ENCODE assay signal across 9 cellular contexts in the genomic region with DNA sequence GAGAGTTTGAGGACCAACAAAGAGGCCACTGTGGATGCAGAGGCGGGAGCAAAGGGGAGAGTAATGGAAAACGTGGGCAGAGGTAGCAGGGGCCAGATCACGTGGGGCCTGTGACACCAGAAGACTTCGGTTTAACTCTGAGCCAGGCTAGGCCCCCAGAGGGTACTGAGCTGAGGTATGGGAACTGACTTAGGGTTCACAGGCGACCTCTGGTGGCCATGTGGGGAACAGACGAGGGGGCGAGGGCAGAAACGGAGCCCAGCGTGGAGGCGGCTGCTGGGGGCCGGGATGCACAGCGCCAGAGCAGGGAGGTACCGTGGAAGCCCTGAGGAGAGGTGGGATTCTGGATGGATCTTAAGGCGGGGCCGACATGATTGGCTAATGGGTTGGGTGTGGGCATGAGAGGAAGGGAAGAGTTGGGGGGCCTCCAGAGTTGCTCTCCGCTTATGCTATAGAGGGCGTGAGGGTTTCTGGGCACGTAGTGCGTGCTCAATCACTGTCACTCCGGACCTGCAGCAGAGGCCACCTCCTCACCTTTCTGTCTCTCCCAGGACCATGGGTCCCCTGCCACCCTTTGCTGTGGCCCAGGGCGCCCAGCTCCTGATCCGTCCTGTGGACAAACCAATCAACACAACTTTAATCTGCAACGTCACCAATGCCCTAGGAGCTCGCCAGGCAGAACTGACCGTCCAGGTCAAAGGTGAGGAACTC. TPM values are rescaled to one million over a fixed set of nuclear protein-coding genes. Genes with fewer than 3 reads are reported as not detected.
DNase-seq lines count a peak whose midpoint lies in the region; ATAC-seq, FAIRE-seq and TF ChIP-seq lines count a peak whose summit lies in the region.
"Had no signal": no experiment of that assay in that cellular context is flagged by ENCODE, and none has a peak within 500 bp of the region (broad histone marks: within the 10 kb centered on the region; RNA-seq: fewer than 3 reads in every experiment).

No MANE protein-coding gene starts in this region.

- H3K4me3 ChIP-seq in astrocyte (ENCODE audit: insufficient read depth, low read depth, low read length): no peak overlapping the region

- H3K79me2 ChIP-seq in astrocyte (ENCODE audit: insufficient read depth, low read length): peaks cover 4% of the 10 kb centered on the region

- FAIRE-seq in astrocyte (lab: Jason Lieb, UNC): no peak

- peaks cover 74% of the 10 kb centered on the region for H3K36me3 ChIP-seq in astrocyte (ENCODE audit: insufficient read depth, low read length)

- peaks cover 3% of the 10 kb centered on the region for H3K36me3 Mint-ChIP-seq in T-helper 2 cell treated with Interferon-gamma antibody and Interleukin-4, amounts not matched to agents 5 μg/mL and 100 μg/mL, for 36 hours (ENCODE audit: low read depth)
- peaks cover 32% of the 10 kb centered on the region for H3K36me3 Mint-ChIP-seq in astrocyte (ENCODE audit: low read depth, unreplicated experiment)

- peak; percentile 67 for TF ChIP-seq CTCF in astrocyte (IDR thresholded peaks at IDR 0.05; ENCODE audit: insufficient read depth, low read depth, low read length)

- no peak overlapping the region for H3K4me2 ChIP-seq in astrocyte (ENCODE audit: low read length)

- no peaks in the 10 kb centered on the region for H3K27me3 ChIP-seq in astrocyte (ENCODE audit: insufficient read depth, low read length)

- no peak for ATAC-seq in HG03439 (IDR thresholded peaks at IDR 0.05; ENCODE audit: unreplicated experiment)
- no peak for ATAC-seq in GM21528 (IDR thresholded peaks at IDR 0.05; ENCODE audit: low FRiP score, unreplicated experiment)

- no peak overlapping the region for H3K4me3 Mint-ChIP-seq in T-helper 2 cell treated with Interferon-gamma antibody and Interleukin-4, amounts not matched to agents 5 μg/mL and 100 μg/mL, for 36 hours
- H3K4me3 Mint-ChIP-seq in astrocyte (ENCODE audit: unreplicated experiment): no peak overlapping the region

- H3K9me3 ChIP-seq in astrocyte (ENCODE audit: insufficient read depth, low read depth, low read length): no peaks in the 10 kb centered on the region

- no peaks in the 10 kb centered on the region for H3K9me3 Mint-ChIP-seq in T-helper 2 cell treated with Interferon-gamma antibody and Interleukin-4, amounts not matched to agents 5 μg/mL and 100 μg/mL, for 36 hours
- H3K9me3 Mint-ChIP-seq in astrocyte (ENCODE audit: unreplicated experiment): no peaks in the 10 kb centered on the region

- peaks cover 53% of the 10 kb centered on the region for H4K20me1 ChIP-seq in astrocyte (ENCODE audit: insufficient read depth, low read length)

- peaks cover 3% of the 10 kb centered on the region for H3K4me1 ChIP-seq in astrocyte (ENCODE audit: insufficient read depth, low read length)

- DNase-seq in EH (ENCODE audit: low read depth) (peak; percentile 68), KBM-7 (peak; percentile 82), astrocyte (ENCODE audit: low read depth) (peak; percentile 24), iPS DF 19.7 (ENCODE audit: low read depth, low spot score) (peak; percentile 71)
- peak; percentile 39 for DNase-seq in T-helper 2 cell treated with Interferon-gamma antibody and Interleukin-4, amounts not matched to agents 5 μg/mL and 100 μg/mL, for 36 hours (ENCODE audit: low spot score)
- DNase-seq in stimulated activated CD4-positive, alpha-beta T cell treated with anti-CD3 and anti-CD28 coated beads, Interleukin-1b, Interleukin-23, amount 100 ng/mL, for 24 hours (ENCODE audit: low read depth in 4 of 4, low spot score in 1 of 4): peak; percentile 30 to 57 (median 56)

- H2AFZ ChIP-seq in astrocyte (ENCODE audit: low read depth, low read length): no peak overlapping the region

- H3K9ac ChIP-seq in astrocyte (ENCODE audit: low read length): no peak overlapping the region

- no peaks in the 10 kb centered on the region for H3K27me3 Mint-ChIP-seq in T-helper 2 cell treated with Interferon-gamma antibody and Interleukin-4, amounts not matched to agents 5 μg/mL and 100 μg/mL, for 36 hours (ENCODE audit: low read depth)
- no peaks in the 10 kb centered on the region for H3K27me3 Mint-ChIP-seq in astrocyte (ENCODE audit: low read depth, unreplicated experiment)

- H3K27ac ChIP-seq in astrocyte (ENCODE audit: low read depth, low read length): no peak overlapping the region

- no peak overlapping the region for H3K27ac Mint-ChIP-seq in T-helper 2 cell treated with Interferon-gamma antibody and Interleukin-4, amounts not matched to agents 5 μg/mL and 100 μg/mL, for 36 hours
- H3K27ac Mint-ChIP-seq in astrocyte (ENCODE audit: unreplicated experiment): peak overlapping the region; percentile 34

- H3K4me1 Mint-ChIP-seq in T-helper 2 cell treated with Interferon-gamma antibody and Interleukin-4, amounts not matched to agents 5 μg/mL and 100 μg/mL, for 36 hours (ENCODE audit: low read depth): peaks cover 5% of the 10 kb centered on the region
- H3K4me1 Mint-ChIP-seq in astrocyte (ENCODE audit: low read depth, unreplicated experiment): peaks cover 2% of the 10 kb centered on the region

- in situ Hi-C loops in KBM-7 (cut with MboI; ENCODE audit: low pct_unique_long_range_greater_than_20kb, low sequenced_read_pairs): no loop called here

RNA-seq across cellular contexts. Expression of a gene that starts 13.7 kb away (rescaled TPM):
- total RNA-seq in astrocyte: 81.6 and 83.5 TPM in 2 replicates

RNA-seq across cellular contexts. Expression of a gene that starts 13.9 kb away (rescaled TPM):
- total RNA-seq in astrocyte: 5.8 and 8.0 TPM in 2 replicates

RNA-seq across cellular contexts. Expression of a gene that starts 41.6 kb away (rescaled TPM):
- 0.14 TPM in 1 of 2 replicates, not detected in the other for total RNA-seq in astrocyte
- total RNA-seq: activated CD8-positive, alpha-beta memory T cell treated with anti-CD3 and anti-CD28 coated beads for 36 hours had no signal

RNA-seq across cellular contexts. Expression of a gene that starts 44.0 kb away (rescaled TPM):
- not detected in 2 replicates for total RNA-seq in astrocyte
- total RNA-seq: activated CD8-positive, alpha-beta memory T cell treated with anti-CD3 and anti-CD28 coated beads for 36 hours had no signal

Comparison
In these comparisons a context has a peak if more than half of its experiments do, and no peak if none do; other contexts are left out.
1. DNase-seq: peak in every context shown above with its lines; median percentile 82 in KBM-7; 71 in iPS DF 19.7; 68 in EH; 56 in stimulated activated CD4-positive, alpha-beta T cell treated with anti-CD3 and anti-CD28 coated beads, Interleukin-1b, Interleukin-23, amount 100 ng/mL, for 24 hours; 39 in T-helper 2 cell treated with Interferon-gamma antibody and Interleukin-4, amounts not matched to agents 5 μg/mL and 100 μg/mL, for 36 hours; 24 in astrocyte.